Comparison of ENCODE assay signal across 1 cellular context in genomic region chr2:137115081-137115713, GRCh38.
TF ChIP-seq lines count a peak whose summit lies in the region.

No MANE protein-coding gene starts in this region.

TF ChIP-seq in SK-N-SH, 30 proteins besides CTCF, POLR2A, EP300 and RAD21 (continued from another document):
- no peak for TF ChIP-seq PBX3 (IDR thresholded peaks at IDR 0.05)
- no peak for TF ChIP-seq POLR2AphosphoS5 (IDR thresholded peaks at IDR 0.05; ENCODE audit: low read depth, low read length)
- no peak for TF ChIP-seq EZH2phosphoT487 (IDR thresholded peaks at IDR 0.05; ENCODE audit: borderline replicate concordance, low read depth)
- TF ChIP-seq FOXM1 (IDR thresholded peaks at IDR 0.05; ENCODE audit: low read depth), result no peak
- no peak for TF ChIP-seq TAF1 (IDR thresholded peaks at IDR 0.05; ENCODE audit: borderline replicate concordance, low read depth, low read length)
- no peak for TF ChIP-seq GABPA (IDR thresholded peaks at IDR 0.05; ENCODE audit: low read depth)
- TF ChIP-seq, protein P1, sequence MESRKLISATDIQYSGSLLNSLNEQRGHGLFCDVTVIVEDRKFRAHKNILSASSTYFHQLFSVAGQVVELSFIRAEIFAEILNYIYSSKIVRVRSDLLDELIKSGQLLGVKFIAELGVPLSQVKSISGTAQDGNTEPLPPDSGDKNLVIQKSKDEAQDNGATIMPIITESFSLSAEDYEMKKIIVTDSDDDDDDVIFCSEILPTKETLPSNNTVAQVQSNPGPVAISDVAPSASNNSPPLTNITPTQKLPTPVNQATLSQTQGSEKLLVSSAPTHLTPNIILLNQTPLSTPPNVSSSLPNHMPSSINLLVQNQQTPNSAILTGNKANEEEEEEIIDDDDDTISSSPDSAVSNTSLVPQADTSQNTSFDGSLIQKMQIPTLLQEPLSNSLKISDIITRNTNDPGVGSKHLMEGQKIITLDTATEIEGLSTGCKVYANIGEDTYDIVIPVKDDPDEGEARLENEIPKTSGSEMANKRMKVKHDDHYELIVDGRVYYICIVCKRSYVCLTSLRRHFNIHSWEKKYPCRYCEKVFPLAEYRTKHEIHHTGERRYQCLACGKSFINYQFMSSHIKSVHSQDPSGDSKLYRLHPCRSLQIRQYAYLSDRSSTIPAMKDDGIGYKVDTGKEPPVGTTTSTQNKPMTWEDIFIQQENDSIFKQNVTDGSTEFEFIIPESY (IDR thresholded peaks at IDR 0.05; ENCODE audit: borderline replicate concordance, low read depth), result no peak
- TF ChIP-seq SMC3 (IDR thresholded peaks at IDR 0.05; ENCODE audit: low read depth, low read length), result no peak
- no peak for TF ChIP-seq RXRA (IDR thresholded peaks at IDR 0.05; ENCODE audit: borderline replicate concordance, low read depth)
- TF ChIP-seq SIN3A (IDR thresholded peaks at IDR 0.05; ENCODE audit: borderline replicate concordance, low read depth, low read length), result no peak
- no peak for TF ChIP-seq MEF2A (IDR thresholded peaks at IDR 0.05; ENCODE audit: borderline replicate concordance, low read depth)
